In the genomic region with DNA sequence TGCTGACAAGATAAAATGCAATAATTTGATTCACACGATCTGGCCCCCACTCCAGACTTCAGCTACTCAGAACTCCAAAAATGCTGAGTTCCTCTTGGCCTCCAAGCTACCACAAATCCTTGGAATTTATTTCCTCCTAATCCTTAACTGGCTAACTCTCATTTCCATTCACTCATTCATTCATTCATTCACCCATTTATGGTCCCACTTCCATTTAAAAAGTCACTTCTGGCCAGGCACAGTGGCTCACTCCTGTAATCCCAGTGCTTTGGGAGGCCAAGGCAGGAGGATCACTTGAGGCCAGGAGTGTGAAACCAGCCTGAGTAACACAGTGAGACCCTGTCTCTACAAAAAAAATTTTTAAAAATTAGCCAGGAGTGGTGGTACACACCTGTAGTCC, we compare ENCODE assay signal across 24 cellular contexts. TPM values are rescaled to one million over a fixed set of nuclear protein-coding genes. Genes with fewer than 3 reads are reported as not detected.
DNase-seq lines count a peak whose midpoint lies in the region; TF ChIP-seq lines count a peak whose summit lies in the region.
"Had no signal": no experiment of that assay in that cellular context is flagged by ENCODE, and none has a peak within 500 bp of the region (broad histone marks: within the 10 kb centered on the region; RNA-seq: fewer than 3 reads in every experiment).

No MANE protein-coding gene starts in this region.

- H3K4me3 ChIP-seq in Karpas-422 (ENCODE audit: low read length): no peak overlapping the region
- H3K4me3 ChIP-seq: mucosa of descending colon had no signal

- intact Hi-C loops in activated CD4-positive, alpha-beta memory T cell treated with anti-CD3 and anti-CD28 coated beads for 36 hours (cut with micrococcal nuclease): no loop called here

- H3K27me3 Mint-ChIP-seq in activated CD4-positive, alpha-beta memory T cell treated with anti-CD3 and anti-CD28 coated beads, Interleukin-2, amount 10 ng/mL, durations not matched to agents 7 days and 5 days: no peaks in the 10 kb centered on the region
- no peaks in the 10 kb centered on the region for H3K27me3 Mint-ChIP-seq in activated CD4-positive, alpha-beta memory T cell treated with anti-CD3 and anti-CD28 coated beads for 36 hours
- H3K27me3 Mint-ChIP-seq in brain (no peaks in the 10 kb centered on the region), nephron progenitor cell (ENCODE audit: low read depth, poor library complexity) (no peaks in the 10 kb centered on the region)
- H3K27me3 Mint-ChIP-seq: activated T-cell treated with anti-CD3 and anti-CD28 coated beads, Interleukin-2, amount 50 U/mL, for 24 hours had no signal

- H3K9me3 ChIP-seq in Karpas-422 (ENCODE audit: low read length): no peaks in the 10 kb centered on the region
- H3K9me3 ChIP-seq: BE2C, Caco-2, mucosa of descending colon, SK-N-SH had no signal

- H4K20me1 ChIP-seq in Karpas-422 (ENCODE audit: insufficient read depth, low read depth, low read length): no peaks in the 10 kb centered on the region; the same call in 1 of the 2 replicates

- peaks cover 72% of the 10 kb centered on the region for H3K4me1 Mint-ChIP-seq in activated CD4-positive, alpha-beta memory T cell treated with anti-CD3 and anti-CD28 coated beads, Interleukin-2, amount 10 ng/mL, durations not matched to agents 7 days and 5 days
- peaks cover 50% of the 10 kb centered on the region for H3K4me1 Mint-ChIP-seq in activated CD4-positive, alpha-beta memory T cell treated with anti-CD3 and anti-CD28 coated beads for 36 hours (ENCODE audit: low read depth)
- peaks cover 50% of the 10 kb centered on the region for H3K4me1 Mint-ChIP-seq in brain
- peaks cover 29% of the 10 kb centered on the region for H3K4me1 Mint-ChIP-seq in nephron progenitor cell

- TF ChIP-seq CTCF in brain (conservative IDR thresholded peaks at IDR 0.05) (no peak), nephron progenitor cell (IDR thresholded peaks at IDR 0.05) (no peak)

- peaks cover 24% of the 10 kb centered on the region for H3K36me3 ChIP-seq in Karpas-422 (ENCODE audit: insufficient read depth, low read length)
- H3K36me3 ChIP-seq: BE2C had no signal

- DNase-seq in activated CD4-positive, alpha-beta memory T cell treated with anti-CD3 and anti-CD28 coated beads, Interleukin-2, amount 10 ng/mL, durations not matched to agents 7 days and 5 days: no peak
- DNase-seq in activated CD4-positive, alpha-beta memory T cell treated with anti-CD3 and anti-CD28 coated beads for 36 hours: no peak
- DNase-seq in Karpas-422 (no peak), nephron progenitor cell (no peak), OCI-M1 (lab: John Stamatoyannopoulos, UW) (no peak), NCI-H446 (lab: John Stamatoyannopoulos, UW) (no peak), GDM1 (lab: John Stamatoyannopoulos, UW) (no peak)
- DNase-seq: activated naive CD4-positive, alpha-beta T cell treated with Interleukin-2 at 50 U/mL for 16 hours; activated T-cell treated with anti-CD3 and anti-CD28 coated beads, Interleukin-2, amount 50 U/mL, for 24 hours; aorta; Caco-2; central memory CD4-positive, alpha-beta T cell; DMS79 treated with DMSO at 0.1 percent for 48 hours; islet precursor cell; Kasumi-1; mucosa of descending colon; NCI-H1048; NCI-H1930; NCI-H774; substantia nigra; T-helper 9 cell had no signal

- H3K27ac ChIP-seq in Karpas-422 (ENCODE audit: low read length): peak overlapping the region; percentile 87

- peak overlapping the region; percentile 21 for H3K4me2 ChIP-seq in Karpas-422 (ENCODE audit: low read depth, low read length, poor library complexity, severe bottlenecking)

- no peak overlapping the region for H2AFZ ChIP-seq in Karpas-422 (ENCODE audit: low read length)

- POLR2A ChIA-PET in activated CD4-positive, alpha-beta memory T cell treated with anti-CD3 and anti-CD28 coated beads, Interleukin-2, amount 10 ng/mL, durations not matched to agents 7 days and 5 days (lab: Charles Lee): interaction anchor here (1.6 to 12.2 kb wide), 5 partner anchors 11 to 120 kb away, joined by 3 to 105 read pairs (median 36); a partner anchor contains a TSS
- POLR2A ChIA-PET in activated CD4-positive, alpha-beta memory T cell treated with anti-CD3 and anti-CD28 coated beads for 36 hours (lab: Charles Lee): interaction anchor here (0.8 kb wide), 1 partner anchor 13 kb away, joined by 3 read pairs; a partner anchor contains a TSS

- CTCF ChIA-PET in activated CD4-positive, alpha-beta memory T cell treated with anti-CD3 and anti-CD28 coated beads, Interleukin-2, amount 10 ng/mL, durations not matched to agents 7 days and 5 days (lab: Charles Lee): interaction anchor here (0.9 to 2.7 kb wide), 4 partner anchors 12 to 121 kb away, joined by 3 to 25 read pairs (median 4); a partner anchor contains a TSS
- CTCF ChIA-PET in activated CD4-positive, alpha-beta memory T cell treated with anti-CD3 and anti-CD28 coated beads for 36 hours (lab: Charles Lee): interaction anchor here (0.9 to 1.6 kb wide), 5 partner anchors 10 to 121 kb away, joined by 3 to 6 read pairs (median 4); no protein-coding TSS in a partner anchor

- H3K9me2 ChIP-seq in Karpas-422 (replicated peaks; ENCODE audit: insufficient read depth, low read length): no peaks in the 10 kb centered on the region
- H3K9me2 ChIP-seq: SK-N-SH had no signal

- H3K79me2 ChIP-seq in Karpas-422 (ENCODE audit: low read length): peaks cover 99% of the 10 kb centered on the region

- peak overlapping the region; percentile 26 for H3K27ac Mint-ChIP-seq in activated CD4-positive, alpha-beta memory T cell treated with anti-CD3 and anti-CD28 coated beads, Interleukin-2, amount 10 ng/mL, durations not matched to agents 7 days and 5 days
- no peak overlapping the region for H3K27ac Mint-ChIP-seq in activated CD4-positive, alpha-beta memory T cell treated with anti-CD3 and anti-CD28 coated beads for 36 hours
- H3K27ac Mint-ChIP-seq in brain: peak overlapping the region in 4 of 5 experiments; percentile 7 to 81 (median 50)
- H3K27ac Mint-ChIP-seq in nephron progenitor cell: peak overlapping the region; percentile 47
- H3K27ac Mint-ChIP-seq: activated T-cell treated with anti-CD3 and anti-CD28 coated beads, Interleukin-2, amount 50 U/mL, for 24 hours had no signal

- no peaks in the 10 kb centered on the region for H3K9me3 Mint-ChIP-seq in activated CD4-positive, alpha-beta memory T cell treated with anti-CD3 and anti-CD28 coated beads, Interleukin-2, amount 10 ng/mL, durations not matched to agents 7 days and 5 days
- H3K9me3 Mint-ChIP-seq in activated CD4-positive, alpha-beta memory T cell treated with anti-CD3 and anti-CD28 coated beads for 36 hours: no peaks in the 10 kb centered on the region
- H3K9me3 Mint-ChIP-seq in brain (no peaks in the 10 kb centered on the region), nephron progenitor cell (no peaks in the 10 kb centered on the region)
- H3K9me3 Mint-ChIP-seq: activated T-cell treated with anti-CD3 and anti-CD28 coated beads, Interleukin-2, amount 50 U/mL, for 24 hours had no signal

- peaks cover 67% of the 10 kb centered on the region for H3K4me1 ChIP-seq in Karpas-422 (ENCODE audit: low read length)

- H3K36me3 Mint-ChIP-seq in activated CD4-positive, alpha-beta memory T cell treated with anti-CD3 and anti-CD28 coated beads, Interleukin-2, amount 10 ng/mL, durations not matched to agents 7 days and 5 days (ENCODE audit: low read depth): peaks cover 77% of the 10 kb centered on the region
- peaks cover 10% of the 10 kb centered on the region for H3K36me3 Mint-ChIP-seq in activated CD4-positive, alpha-beta memory T cell treated with anti-CD3 and anti-CD28 coated beads for 36 hours
- H3K36me3 Mint-ChIP-seq in brain (peaks cover 39% of the 10 kb centered on the region), nephron progenitor cell (ENCODE audit: low read depth) (peaks cover 40% of the 10 kb centered on the region)

- no peaks in the 10 kb centered on the region for H3K27me3 ChIP-seq in Karpas-422 (ENCODE audit: low read length)
- H3K27me3 ChIP-seq: BE2C had no signal

- no peak overlapping the region for H3K4me3 Mint-ChIP-seq in activated CD4-positive, alpha-beta memory T cell treated with anti-CD3 and anti-CD28 coated beads, Interleukin-2, amount 10 ng/mL, durations not matched to agents 7 days and 5 days
- no peak overlapping the region for H3K4me3 Mint-ChIP-seq in activated CD4-positive, alpha-beta memory T cell treated with anti-CD3 and anti-CD28 coated beads for 36 hours
- peak overlapping the region in 1 of 5 experiments; percentile 35 for H3K4me3 Mint-ChIP-seq in brain
- no peak overlapping the region for H3K4me3 Mint-ChIP-seq in nephron progenitor cell
- H3K4me3 Mint-ChIP-seq: activated T-cell treated with anti-CD3 and anti-CD28 coated beads, Interleukin-2, amount 50 U/mL, for 24 hours had no signal

- no peak overlapping the region for H3K9ac ChIP-seq in Karpas-422 (ENCODE audit: low read length)
- H3K9ac ChIP-seq: SK-N-SH had no signal

RNA-seq across cellular contexts. Expression of a gene that starts 12.5 kb away (rescaled TPM):
- 100 to 1,000 TPM; 229 to 254 TPM for total RNA-seq in activated CD4-positive, alpha-beta memory T cell treated with anti-CD3 and anti-CD28 coated beads, Interleukin-2, amount 10 ng/mL, durations not matched to agents 7 days and 5 days
- total RNA-seq in activated CD4-positive, alpha-beta memory T cell treated with anti-CD3 and anti-CD28 coated beads for 36 hours: 10 to 100 TPM; 34.4 to 41.2 TPM
- total RNA-seq in Karpas-422 (2014; rRNA removed; shearing (Covaris generic); ENCODE audit: low replicate concordance): 34.6 and 91.7 TPM in 2 replicates
- polyA plus RNA-seq in brain (ENCODE audit: insufficient read depth, low read depth, low replicate concordance): 13.0 TPM
